In genomic region chr10:63192826-63193225, GRCh38 we compare ENCODE assay signal across 18 cellular contexts.
"Had no signal": no experiment of that assay in that cellular context is flagged by ENCODE, and none has a peak within 500 bp of the region (broad histone marks: within the 10 kb centered on the region; RNA-seq: fewer than 3 reads in every experiment).

No MANE protein-coding gene starts in this region.

- H3K4me1 Mint-ChIP-seq: activated CD4-positive, alpha-beta memory T cell treated with anti-CD3 and anti-CD28 coated beads, Interleukin-2, amount 10 ng/mL, durations not matched to agents 7 days and 5 days; activated naive CD4-positive, alpha-beta T cell treated with anti-CD3 and anti-CD28 coated beads, Interleukin-2, amount 10 ng/mL, durations not matched to agents 7 days and 5 days; stimulated activated memory B cell treated with anti-CD40 and anti-IgM and Interleukin-4, amounts not matched to agents 10 μg/mL and 1 μg/mL and 100 μg/mL, for 72 hours had no signal

- DNase-seq: activated CD4-positive, alpha-beta memory T cell treated with anti-CD3 and anti-CD28 coated beads, Interleukin-2, amount 10 ng/mL, durations not matched to agents 7 days and 5 days; activated CD4-positive, alpha-beta T cell treated with anti-CD3 and anti-CD28 coated beads for 1 hour; activated naive CD4-positive, alpha-beta T cell treated with anti-CD3 and anti-CD28 coated beads, Interleukin-2, amount 10 ng/mL, durations not matched to agents 7 days and 5 days; amygdala; dermis blood vessel endothelial cell; foreskin keratinocyte; left cardiac atrium; lower lobe of right lung; naive thymus-derived CD8-positive, alpha-beta T cell; nucleus accumbens; upper lobe of right lung had no signal

- H3K27ac ChIP-seq: breast epithelium, foreskin keratinocyte, lower lobe of right lung, right atrium auricular region, upper lobe of right lung had no signal

- H3K4me3 Mint-ChIP-seq: activated CD4-positive, alpha-beta memory T cell treated with anti-CD3 and anti-CD28 coated beads, Interleukin-2, amount 10 ng/mL, durations not matched to agents 7 days and 5 days; activated naive CD4-positive, alpha-beta T cell treated with anti-CD3 and anti-CD28 coated beads, Interleukin-2, amount 10 ng/mL, durations not matched to agents 7 days and 5 days; naive thymus-derived CD8-positive, alpha-beta T cell; stimulated activated memory B cell treated with anti-CD40 and anti-IgM and Interleukin-4, amounts not matched to agents 10 μg/mL and 1 μg/mL and 100 μg/mL, for 72 hours; T-helper 2 cell treated with Interferon-gamma antibody and Interleukin-4, amounts not matched to agents 5 μg/mL and 100 μg/mL, for 36 hours had no signal

- H3K27ac Mint-ChIP-seq: activated CD4-positive, alpha-beta memory T cell treated with anti-CD3 and anti-CD28 coated beads, Interleukin-2, amount 10 ng/mL, durations not matched to agents 7 days and 5 days; activated naive CD4-positive, alpha-beta T cell treated with anti-CD3 and anti-CD28 coated beads, Interleukin-2, amount 10 ng/mL, durations not matched to agents 7 days and 5 days; activated T-helper 2 cell treated with anti-CD3 and anti-CD28 coated beads, Interferon-gamma antibody, Interleukin-2, Interleukin-4, amounts not matched to agents 10 μg/mL and 5 μg/mL and 100 μg/mL, durations not matched to agents 14 hours and 24 hours and 36 hours; stimulated activated memory B cell treated with anti-CD40 and anti-IgM and Interleukin-4, amounts not matched to agents 10 μg/mL and 1 μg/mL and 100 μg/mL, for 72 hours; T-helper 2 cell treated with Interferon-gamma antibody and Interleukin-4, amounts not matched to agents 5 μg/mL and 100 μg/mL, for 36 hours had no signal

- H3K27me3 Mint-ChIP-seq: activated CD4-positive, alpha-beta memory T cell treated with anti-CD3 and anti-CD28 coated beads, Interleukin-2, amount 10 ng/mL, durations not matched to agents 7 days and 5 days; activated naive CD4-positive, alpha-beta T cell treated with anti-CD3 and anti-CD28 coated beads, Interleukin-2, amount 10 ng/mL, durations not matched to agents 7 days and 5 days; naive thymus-derived CD8-positive, alpha-beta T cell; stimulated activated memory B cell treated with anti-CD40 and anti-IgM and Interleukin-4, amounts not matched to agents 10 μg/mL and 1 μg/mL and 100 μg/mL, for 72 hours had no signal

- H3K4me3 ChIP-seq: breast epithelium, lower lobe of right lung, right atrium auricular region, smooth muscle cell, upper lobe of right lung had no signal

- ATAC-seq: esophagus mucosa; foreskin keratinocyte; lower lobe of right lung; stimulated activated memory B cell treated with anti-CD40 and anti-IgM and Interleukin-4, amounts not matched to agents 10 μg/mL and 1 μg/mL and 100 μg/mL, for 72 hours; upper lobe of right lung had no signal

- H3K9me3 Mint-ChIP-seq: activated CD4-positive, alpha-beta memory T cell treated with anti-CD3 and anti-CD28 coated beads, Interleukin-2, amount 10 ng/mL, durations not matched to agents 7 days and 5 days; activated naive CD4-positive, alpha-beta T cell treated with anti-CD3 and anti-CD28 coated beads, Interleukin-2, amount 10 ng/mL, durations not matched to agents 7 days and 5 days; activated T-helper 2 cell treated with anti-CD3 and anti-CD28 coated beads, Interferon-gamma antibody, Interleukin-2, Interleukin-4, amounts not matched to agents 10 μg/mL and 5 μg/mL and 100 μg/mL, durations not matched to agents 14 hours and 24 hours and 36 hours; naive thymus-derived CD8-positive, alpha-beta T cell; stimulated activated memory B cell treated with anti-CD40 and anti-IgM and Interleukin-4, amounts not matched to agents 10 μg/mL and 1 μg/mL and 100 μg/mL, for 72 hours; T-helper 2 cell treated with Interferon-gamma antibody and Interleukin-4, amounts not matched to agents 5 μg/mL and 100 μg/mL, for 36 hours had no signal

- H3K27me3 ChIP-seq: breast epithelium, foreskin keratinocyte, right atrium auricular region, upper lobe of right lung had no signal

- H3K4me1 ChIP-seq: breast epithelium, foreskin keratinocyte, lower lobe of right lung had no signal

- H3K4me2 ChIP-seq: smooth muscle cell had no signal
